Comparison of ENCODE assay signal across 1 cellular context in the genomic region with DNA sequence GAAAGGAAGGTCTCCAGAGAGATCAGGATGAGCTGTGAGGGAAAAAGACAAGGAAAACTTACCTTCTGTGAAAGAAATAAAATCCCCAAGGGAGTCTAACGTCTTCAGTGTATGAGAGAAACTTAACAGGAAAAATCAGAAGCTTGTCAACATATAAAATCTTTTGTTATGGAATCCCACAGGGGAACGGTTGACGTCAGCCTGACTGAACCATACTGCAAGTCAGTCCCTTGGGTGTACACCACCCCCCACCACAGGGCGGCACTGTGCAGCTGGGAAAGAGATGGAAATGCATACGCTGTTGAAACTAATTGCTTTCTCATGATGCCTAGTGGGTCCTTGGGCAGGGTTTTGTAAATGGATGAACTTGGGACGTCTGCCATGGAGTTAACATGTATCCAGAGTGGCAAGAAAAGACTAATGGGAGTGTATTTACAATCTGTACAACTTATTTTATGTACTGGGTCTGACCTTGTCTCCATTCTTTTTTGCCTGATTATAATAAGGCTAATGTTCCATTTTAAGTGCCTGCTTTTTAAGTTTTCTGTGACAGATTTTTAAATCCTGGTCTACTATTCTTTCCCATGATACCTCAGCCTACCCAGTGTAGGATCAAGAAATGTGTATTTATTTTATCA.
TF ChIP-seq lines count a peak whose summit lies in the region.

No MANE protein-coding gene starts in this region.

TF ChIP-seq in HCT116, 20 proteins besides CTCF, POLR2A, EP300 and RAD21 (continued from another document):
- TF ChIP-seq ZFX (IDR thresholded peaks at IDR 0.05) (no peak), FOSL1 (IDR thresholded peaks at IDR 0.05; ENCODE audit: low read depth) (no peak)
